In genomic region chr16:29014561-29015029, GRCh38 we compare ENCODE assay signal across 20 cellular contexts. TPM values are rescaled to one million over a fixed set of nuclear protein-coding genes. Genes with fewer than 3 reads are reported as not detected.
DNase-seq lines count a peak whose midpoint lies in the region; ATAC-seq, FAIRE-seq and TF ChIP-seq lines count a peak whose summit lies in the region.
"Had no signal": no experiment of that assay in that cellular context is flagged by ENCODE, and none has a peak within 500 bp of the region (broad histone marks: within the 10 kb centered on the region; RNA-seq: fewer than 3 reads in every experiment).

No MANE protein-coding gene starts in this region.

- peak overlapping the region; percentile 49 for H3K27ac ChIP-seq in thymus (ENCODE audit: low read depth)
- H3K27ac ChIP-seq: vagina had no signal

- CTCF ChIA-PET in activated CD8-positive, alpha-beta T cell treated with anti-CD3 and anti-CD28 coated beads for 36 hours (lab: Charles Lee) = interaction anchor here (1.6 kb wide), 1 partner anchor 10 kb away, joined by 5 read pairs; no protein-coding TSS in a partner anchor
- CTCF ChIA-PET in activated CD8-positive, alpha-beta T cell treated with anti-CD3 and anti-CD28 coated beads, Interleukin-2, amount 10 ng/mL, durations not matched to agents 7 days and 5 days (lab: Charles Lee) = interaction anchor here (1.1 kb wide), 1 partner anchor 14 kb away, joined by 3 read pairs; no protein-coding TSS in a partner anchor

- no peak for ATAC-seq in activated CD8-positive, alpha-beta T cell treated with anti-CD3 and anti-CD28 coated beads for 36 hours
- no peak for ATAC-seq in activated CD8-positive, alpha-beta T cell treated with anti-CD3 and anti-CD28 coated beads, Interleukin-2, amount 10 ng/mL, durations not matched to agents 7 days and 5 days
- ATAC-seq in central memory CD8-positive, alpha-beta T cell (replicated peaks; ENCODE audit: extremely low read depth, poor library complexity, severe bottlenecking) = no peak
- ATAC-seq in GM21737 (IDR thresholded peaks at IDR 0.05; ENCODE audit: unreplicated experiment) = no peak
- ATAC-seq: activated CD8-positive, alpha-beta memory T cell treated with anti-CD3 and anti-CD28 coated beads, Interleukin-2, amount 10 ng/mL, durations not matched to agents 7 days and 5 days; WTC11 had no signal

- POLR2A ChIA-PET in activated CD8-positive, alpha-beta T cell treated with anti-CD3 and anti-CD28 coated beads for 36 hours (lab: Charles Lee) = interaction anchor here (0.6 to 1.6 kb wide), 3 partner anchors 10 to 16 kb away, joined by 3 to 7 read pairs (median 4); no protein-coding TSS in a partner anchor
- POLR2A ChIA-PET in activated CD8-positive, alpha-beta T cell treated with anti-CD3 and anti-CD28 coated beads, Interleukin-2, amount 10 ng/mL, durations not matched to agents 7 days and 5 days (lab: Charles Lee) = interaction anchor here (2.7 kb wide), 1 partner anchor 30 kb away, joined by 12 read pairs; the partner anchor contains the start of gene LAT

- peaks cover 53% of the 10 kb centered on the region for H3K4me1 Mint-ChIP-seq in activated CD8-positive, alpha-beta T cell treated with anti-CD3 and anti-CD28 coated beads for 36 hours (ENCODE audit: low read depth)
- peaks cover 31% of the 10 kb centered on the region for H3K4me1 Mint-ChIP-seq in activated CD8-positive, alpha-beta T cell treated with anti-CD3 and anti-CD28 coated beads, Interleukin-2, amount 10 ng/mL, durations not matched to agents 7 days and 5 days (ENCODE audit: low read depth)
- peaks cover 28% of the 10 kb centered on the region for H3K4me1 Mint-ChIP-seq in central memory CD8-positive, alpha-beta T cell
- H3K4me1 Mint-ChIP-seq: nephron, WTC11 had no signal

- TF ChIP-seq CTCF in activated CD8-positive, alpha-beta T cell treated with anti-CD3 and anti-CD28 coated beads for 36 hours (IDR thresholded peaks at IDR 0.05) = no peak

- peaks cover 28% of the 10 kb centered on the region for H3K4me1 ChIP-seq in thymus (ENCODE audit: control insufficient read depth, insufficient read depth, low read length)

- intact Hi-C loops in activated CD8-positive, alpha-beta T cell treated with anti-CD3 and anti-CD28 coated beads for 36 hours (cut with micrococcal nuclease) = no loop called here

- H3K36me3 Mint-ChIP-seq in activated CD8-positive, alpha-beta T cell treated with anti-CD3 and anti-CD28 coated beads for 36 hours (ENCODE audit: low read depth) = peaks cover 6% of the 10 kb centered on the region
- no peaks in the 10 kb centered on the region for H3K36me3 Mint-ChIP-seq in activated CD8-positive, alpha-beta T cell treated with anti-CD3 and anti-CD28 coated beads, Interleukin-2, amount 10 ng/mL, durations not matched to agents 7 days and 5 days (ENCODE audit: low read depth)
- H3K36me3 Mint-ChIP-seq in central memory CD8-positive, alpha-beta T cell (ENCODE audit: insufficient read depth) = peaks cover 2% of the 10 kb centered on the region
- H3K36me3 Mint-ChIP-seq: activated CD8-positive, alpha-beta memory T cell treated with anti-CD3 and anti-CD28 coated beads, Interleukin-2, amount 10 ng/mL, durations not matched to agents 7 days and 5 days; WTC11 had no signal

- 98% methylated on average over 3 of the region's 3 CpGs for WGBS in thymus

- peak overlapping the region; percentile 78 for H3K27ac Mint-ChIP-seq in activated CD8-positive, alpha-beta T cell treated with anti-CD3 and anti-CD28 coated beads for 36 hours
- H3K27ac Mint-ChIP-seq in activated CD8-positive, alpha-beta T cell treated with anti-CD3 and anti-CD28 coated beads, Interleukin-2, amount 10 ng/mL, durations not matched to agents 7 days and 5 days = no peak overlapping the region
- peak overlapping the region; percentile 93 for H3K27ac Mint-ChIP-seq in central memory CD8-positive, alpha-beta T cell (ENCODE audit: low read depth)
- H3K27ac Mint-ChIP-seq: activated CD8-positive, alpha-beta memory T cell treated with anti-CD3 and anti-CD28 coated beads, Interleukin-2, amount 10 ng/mL, durations not matched to agents 7 days and 5 days; HFFc6; nephron; WTC11 had no signal

- FAIRE-seq in RCC 7860 (lab: Jason Lieb, UNC) = no peak
- FAIRE-seq: frontal cortex, kidney had no signal

- H3K9me3 ChIP-seq in thymus (ENCODE audit: control insufficient read depth) = no peaks in the 10 kb centered on the region
- H3K9me3 ChIP-seq: vagina had no signal

- H3K27me3 Mint-ChIP-seq in activated CD8-positive, alpha-beta T cell treated with anti-CD3 and anti-CD28 coated beads for 36 hours = no peaks in the 10 kb centered on the region
- H3K27me3 Mint-ChIP-seq in activated CD8-positive, alpha-beta T cell treated with anti-CD3 and anti-CD28 coated beads, Interleukin-2, amount 10 ng/mL, durations not matched to agents 7 days and 5 days (ENCODE audit: low read depth) = no peaks in the 10 kb centered on the region
- H3K27me3 Mint-ChIP-seq in central memory CD8-positive, alpha-beta T cell = no peaks in the 10 kb centered on the region
- H3K27me3 Mint-ChIP-seq: activated CD8-positive, alpha-beta memory T cell treated with anti-CD3 and anti-CD28 coated beads, Interleukin-2, amount 10 ng/mL, durations not matched to agents 7 days and 5 days had no signal

- no peak for DNase-seq in activated CD8-positive, alpha-beta T cell treated with anti-CD3 and anti-CD28 coated beads for 36 hours
- DNase-seq in activated CD8-positive, alpha-beta T cell treated with anti-CD3 and anti-CD28 coated beads, Interleukin-2, amount 10 ng/mL, durations not matched to agents 7 days and 5 days = no peak
- peak; percentile 50 for DNase-seq in MV-4-11 (lab: John Stamatoyannopoulos, UW)
- DNase-seq in central memory CD8-positive, alpha-beta T cell (ENCODE audit: low spot score in 2 of 2) = no peak
- no peak for DNase-seq in RCC 7860 (ENCODE audit: low spot score)
- DNase-seq in amniotic stem cell (lab: John Stamatoyannopoulos, UW) = no peak
- DNase-seq: activated CD8-positive, alpha-beta memory T cell treated with anti-CD3 and anti-CD28 coated beads, Interleukin-2, amount 10 ng/mL, durations not matched to agents 7 days and 5 days; activated gamma-delta T cell; aorta; DMS79; effector CD4-positive, alpha-beta T cell; HFFc6; kidney; NCI-H2029 had no signal

- H3K9me3 Mint-ChIP-seq in activated CD8-positive, alpha-beta T cell treated with anti-CD3 and anti-CD28 coated beads for 36 hours = peaks cover 6% of the 10 kb centered on the region
- H3K9me3 Mint-ChIP-seq in activated CD8-positive, alpha-beta T cell treated with anti-CD3 and anti-CD28 coated beads, Interleukin-2, amount 10 ng/mL, durations not matched to agents 7 days and 5 days (ENCODE audit: insufficient read depth) = no peaks in the 10 kb centered on the region
- no peaks in the 10 kb centered on the region for H3K9me3 Mint-ChIP-seq in central memory CD8-positive, alpha-beta T cell
- H3K9me3 Mint-ChIP-seq: HFFc6, nephron, WTC11 had no signal

- no peaks in the 10 kb centered on the region for H3K36me3 ChIP-seq in thymus (ENCODE audit: control insufficient read depth, insufficient read depth)
- H3K36me3 ChIP-seq: vagina had no signal

- no peak overlapping the region for H3K4me3 Mint-ChIP-seq in activated CD8-positive, alpha-beta T cell treated with anti-CD3 and anti-CD28 coated beads for 36 hours
- H3K4me3 Mint-ChIP-seq in activated CD8-positive, alpha-beta T cell treated with anti-CD3 and anti-CD28 coated beads, Interleukin-2, amount 10 ng/mL, durations not matched to agents 7 days and 5 days = no peak overlapping the region
- H3K4me3 Mint-ChIP-seq in central memory CD8-positive, alpha-beta T cell = no peak overlapping the region
- H3K4me3 Mint-ChIP-seq: activated CD8-positive, alpha-beta memory T cell treated with anti-CD3 and anti-CD28 coated beads, Interleukin-2, amount 10 ng/mL, durations not matched to agents 7 days and 5 days; HFFc6; nephron; WTC11 had no signal

- no peak overlapping the region for H3K4me3 ChIP-seq in thymus (ENCODE audit: low read length)
- H3K4me3 ChIP-seq: vagina had no signal

- H3K27me3 ChIP-seq in thymus (ENCODE audit: control insufficient read depth, insufficient read depth) = no peaks in the 10 kb centered on the region
- H3K27me3 ChIP-seq: vagina had no signal

RNA-seq across cellular contexts. Expression of gene LAT, which starts 29.7 kb away (rescaled TPM):
- 100 to 1,000 TPM; 193 to 206 TPM for total RNA-seq in activated CD8-positive, alpha-beta T cell treated with anti-CD3 and anti-CD28 coated beads for 36 hours
- total RNA-seq in activated CD8-positive, alpha-beta T cell treated with anti-CD3 and anti-CD28 coated beads, Interleukin-2, amount 10 ng/mL, durations not matched to agents 7 days and 5 days = 100 to 1,000 TPM; 270 to 288 TPM
- 239 TPM for polyA plus RNA-seq in thymus

RNA-seq across cellular contexts. Expression of gene SPNS1, which starts 40.0 kb away (rescaled TPM):
- 10 to 100 TPM; 14.6 to 18.2 TPM for total RNA-seq in activated CD8-positive, alpha-beta T cell treated with anti-CD3 and anti-CD28 coated beads for 36 hours
- total RNA-seq in activated CD8-positive, alpha-beta T cell treated with anti-CD3 and anti-CD28 coated beads, Interleukin-2, amount 10 ng/mL, durations not matched to agents 7 days and 5 days = 10 to 100 TPM; 28.3 to 29.0 TPM
- polyA plus RNA-seq in thymus = 75.1 TPM
